Comparison of ENCODE assay signal across 9 cellular contexts in the genomic region with DNA sequence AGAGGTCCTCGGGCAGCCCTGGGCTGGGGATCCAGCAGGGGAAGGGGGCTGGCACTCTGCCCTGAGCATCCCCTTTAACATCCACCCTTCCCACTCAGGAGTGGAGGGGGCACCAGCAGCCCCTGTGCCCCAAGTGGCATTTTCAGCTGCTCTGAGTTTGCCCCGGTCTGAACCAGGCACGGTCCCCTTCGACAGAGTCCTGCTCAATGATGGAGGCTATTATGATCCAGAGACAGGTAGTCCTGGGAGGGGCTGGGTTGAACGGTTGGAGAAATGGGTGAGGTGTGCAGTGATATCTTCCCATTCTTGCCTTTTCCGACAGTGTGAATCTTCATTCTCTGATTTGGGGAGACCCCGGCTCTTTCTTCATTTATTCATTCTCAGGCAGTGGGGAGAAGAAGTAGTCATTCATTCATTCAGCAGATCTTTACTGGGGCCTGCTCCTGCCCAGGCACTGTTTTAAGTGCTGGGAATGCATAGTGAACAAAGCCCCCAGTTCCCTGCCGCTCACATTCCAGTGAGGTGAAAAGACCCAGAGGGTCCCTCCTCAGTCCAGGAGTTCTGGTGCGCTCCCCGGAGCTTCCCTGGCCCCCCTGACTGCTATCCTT. TPM values are rescaled to one million over a fixed set of nuclear protein-coding genes. Genes with fewer than 3 reads are reported as not detected.
DNase-seq lines count a peak whose midpoint lies in the region; ATAC-seq lines count a peak whose summit lies in the region.
"Had no signal": no experiment of that assay in that cellular context is flagged by ENCODE, and none has a peak within 500 bp of the region (broad histone marks: within the 10 kb centered on the region; RNA-seq: fewer than 3 reads in every experiment).

No MANE protein-coding gene starts in this region.

- H3K27ac Mint-ChIP-seq in activated naive CD8-positive, alpha-beta T cell treated with anti-CD3 and anti-CD28 coated beads, Interleukin-2, amount 10 ng/mL, durations not matched to agents 7 days and 5 days, result peak overlapping the region; percentile 63
- H3K27ac Mint-ChIP-seq in stimulated activated effector memory CD8-positive, alpha-beta T cell treated with anti-CD3 and anti-CD28 coated beads, Interleukin-12 subunit alpha, Interleukin-12 subunit beta, amount 100 ng/mL, for 72 hours, result peak overlapping the region; percentile 75

- H3K9ac ChIP-seq in HUES6 (ENCODE audit: low read length), result peak overlapping the region; percentile 47
- peak overlapping the region; percentile 71; the same call in 1 of the 2 replicates for H3K9ac ChIP-seq in iPS-20b (ENCODE audit: low read depth, low read length)

- no peaks in the 10 kb centered on the region for H3K9me3 Mint-ChIP-seq in activated naive CD8-positive, alpha-beta T cell treated with anti-CD3 and anti-CD28 coated beads, Interleukin-2, amount 10 ng/mL, durations not matched to agents 7 days and 5 days
- H3K9me3 Mint-ChIP-seq in stimulated activated effector memory CD8-positive, alpha-beta T cell treated with anti-CD3 and anti-CD28 coated beads, Interleukin-12 subunit alpha, Interleukin-12 subunit beta, amount 100 ng/mL, for 72 hours, result no peaks in the 10 kb centered on the region

- H3K27ac ChIP-seq in HUES6 (ENCODE audit: low read depth, low read length), result no peak overlapping the region
- no peak overlapping the region for H3K27ac ChIP-seq in iPS-20b (ENCODE audit: low read length)

- peaks cover 18% of the 10 kb centered on the region for H3K4me1 ChIP-seq in HUES6 (ENCODE audit: control insufficient read depth, insufficient read depth, low read length)
- H3K4me1 ChIP-seq in iPS-20b (ENCODE audit: insufficient read depth, low read length), result peaks cover 11% of the 10 kb centered on the region; the same call in 1 of the 2 replicates

- H3K4me1 Mint-ChIP-seq in activated naive CD8-positive, alpha-beta T cell treated with anti-CD3 and anti-CD28 coated beads, Interleukin-2, amount 10 ng/mL, durations not matched to agents 7 days and 5 days, result peaks cover 35% of the 10 kb centered on the region
- peaks cover 43% of the 10 kb centered on the region for H3K4me1 Mint-ChIP-seq in stimulated activated effector memory CD8-positive, alpha-beta T cell treated with anti-CD3 and anti-CD28 coated beads, Interleukin-12 subunit alpha, Interleukin-12 subunit beta, amount 100 ng/mL, for 72 hours

- H3K9me3 ChIP-seq in HUES6 (ENCODE audit: control insufficient read depth, insufficient read depth, low read depth, low read length) (no peaks in the 10 kb centered on the region), iPS-20b (ENCODE audit: insufficient read depth, low read depth, low read length) (no peaks in the 10 kb centered on the region)

- H3K36me3 Mint-ChIP-seq in activated naive CD8-positive, alpha-beta T cell treated with anti-CD3 and anti-CD28 coated beads, Interleukin-2, amount 10 ng/mL, durations not matched to agents 7 days and 5 days, result no peaks in the 10 kb centered on the region
- H3K36me3 Mint-ChIP-seq in stimulated activated effector memory CD8-positive, alpha-beta T cell treated with anti-CD3 and anti-CD28 coated beads, Interleukin-12 subunit alpha, Interleukin-12 subunit beta, amount 100 ng/mL, for 72 hours, result peaks cover 17% of the 10 kb centered on the region

- POLR2A ChIA-PET in activated naive CD8-positive, alpha-beta T cell treated with anti-CD3 and anti-CD28 coated beads, Interleukin-2, amount 10 ng/mL, durations not matched to agents 7 days and 5 days (lab: Charles Lee), result interaction anchor here (0.6 to 10.4 kb wide), 4 partner anchors 8 to 59 kb away, joined by 4 to 113 read pairs (median 33); a partner anchor contains a TSS

- H3K4me3 Mint-ChIP-seq in activated naive CD8-positive, alpha-beta T cell treated with anti-CD3 and anti-CD28 coated beads, Interleukin-2, amount 10 ng/mL, durations not matched to agents 7 days and 5 days, result peak overlapping the region; percentile 78
- peak overlapping the region; percentile 79 for H3K4me3 Mint-ChIP-seq in stimulated activated effector memory CD8-positive, alpha-beta T cell treated with anti-CD3 and anti-CD28 coated beads, Interleukin-12 subunit alpha, Interleukin-12 subunit beta, amount 100 ng/mL, for 72 hours

- H3K36me3 ChIP-seq in HUES6 (ENCODE audit: control insufficient read depth, insufficient read depth, low read length), result no peaks in the 10 kb centered on the region
- no peaks in the 10 kb centered on the region for H3K36me3 ChIP-seq in iPS-20b (ENCODE audit: insufficient read depth, low read depth, low read length)

- H3K27me3 ChIP-seq in HUES6 (ENCODE audit: control insufficient read depth, insufficient read depth, low read length), result peaks cover 10% of the 10 kb centered on the region; the same call in 1 of the 2 replicates
- H3K27me3 ChIP-seq in iPS-20b (ENCODE audit: insufficient read depth, low read length), result peaks cover 30% of the 10 kb centered on the region

- no peak for DNase-seq in activated naive CD8-positive, alpha-beta T cell treated with anti-CD3 and anti-CD28 coated beads, Interleukin-2, amount 10 ng/mL, durations not matched to agents 7 days and 5 days
- no peak for DNase-seq in stimulated activated effector memory CD8-positive, alpha-beta T cell treated with anti-CD3 and anti-CD28 coated beads, Interleukin-12 subunit alpha, Interleukin-12 subunit beta, amount 100 ng/mL, for 72 hours (ENCODE audit: low spot score in 2 of 2)
- DNase-seq in middle frontal gyrus (ENCODE audit: extremely low spot score, low spot score) (no peak), NCI-H1417 treated with DMSO at 0.1 percent for 48 hours (lab: John Stamatoyannopoulos, UW) (no peak), SKM-1 treated with dmso at 0.1 percent for 144 hours (lab: John Stamatoyannopoulos, UW; ENCODE audit: unreplicated experiment) (no peak)
- DNase-seq in stimulated activated CD4-positive, alpha-beta T cell treated with anti-CD3 and anti-CD28 coated beads, Interleukin-4, amount 100 ng/mL, for 1 hour, result no peak
- DNase-seq: effector CD4-positive, alpha-beta T cell had no signal

- no peaks in the 10 kb centered on the region for H3K27me3 Mint-ChIP-seq in activated naive CD8-positive, alpha-beta T cell treated with anti-CD3 and anti-CD28 coated beads, Interleukin-2, amount 10 ng/mL, durations not matched to agents 7 days and 5 days

- no peak for ATAC-seq in activated naive CD8-positive, alpha-beta T cell treated with anti-CD3 and anti-CD28 coated beads, Interleukin-2, amount 10 ng/mL, durations not matched to agents 7 days and 5 days (ENCODE audit: low read depth)
- no peak for ATAC-seq in stimulated activated effector memory CD8-positive, alpha-beta T cell treated with anti-CD3 and anti-CD28 coated beads, Interleukin-12 subunit alpha, Interleukin-12 subunit beta, amount 100 ng/mL, for 72 hours

- H3K4me3 ChIP-seq in HUES6 (ENCODE audit: low read depth, low read length) (peak overlapping the region; percentile 64), iPS-20b (ENCODE audit: low read length) (peak overlapping the region; percentile 73; the same call in 1 of the 2 replicates)

RNA-seq across cellular contexts. Expression of a gene that starts 1.4 kb away (rescaled TPM):
- total RNA-seq in activated naive CD8-positive, alpha-beta T cell treated with anti-CD3 and anti-CD28 coated beads, Interleukin-2, amount 10 ng/mL, durations not matched to agents 7 days and 5 days, result 10 to 100 TPM; 13.1 to 13.7 TPM

RNA-seq across cellular contexts. Expression of a gene that starts 6.8 kb away (rescaled TPM):
- total RNA-seq in activated naive CD8-positive, alpha-beta T cell treated with anti-CD3 and anti-CD28 coated beads, Interleukin-2, amount 10 ng/mL, durations not matched to agents 7 days and 5 days, result 1 to 10 TPM in 1 of 2 experiments, under 1 TPM in 1; 0.91 to 1.2 TPM

RNA-seq across cellular contexts. Expression of a gene that starts 13.7 kb away (rescaled TPM):
- 100 to 1,000 TPM; 302 to 325 TPM for total RNA-seq in activated naive CD8-positive, alpha-beta T cell treated with anti-CD3 and anti-CD28 coated beads, Interleukin-2, amount 10 ng/mL, durations not matched to agents 7 days and 5 days

RNA-seq across cellular contexts. Expression of a gene that starts 33.7 kb away (rescaled TPM):
- 10 to 100 TPM; 14.9 to 18.0 TPM for total RNA-seq in activated naive CD8-positive, alpha-beta T cell treated with anti-CD3 and anti-CD28 coated beads, Interleukin-2, amount 10 ng/mL, durations not matched to agents 7 days and 5 days

RNA-seq across cellular contexts. Expression of a gene that starts 33.8 kb away (rescaled TPM):
- total RNA-seq in activated naive CD8-positive, alpha-beta T cell treated with anti-CD3 and anti-CD28 coated beads, Interleukin-2, amount 10 ng/mL, durations not matched to agents 7 days and 5 days, result 1 to 10 TPM; 1.6 TPM
